Comparison of ENCODE assay signal across 8 cellular contexts in the genomic region with DNA sequence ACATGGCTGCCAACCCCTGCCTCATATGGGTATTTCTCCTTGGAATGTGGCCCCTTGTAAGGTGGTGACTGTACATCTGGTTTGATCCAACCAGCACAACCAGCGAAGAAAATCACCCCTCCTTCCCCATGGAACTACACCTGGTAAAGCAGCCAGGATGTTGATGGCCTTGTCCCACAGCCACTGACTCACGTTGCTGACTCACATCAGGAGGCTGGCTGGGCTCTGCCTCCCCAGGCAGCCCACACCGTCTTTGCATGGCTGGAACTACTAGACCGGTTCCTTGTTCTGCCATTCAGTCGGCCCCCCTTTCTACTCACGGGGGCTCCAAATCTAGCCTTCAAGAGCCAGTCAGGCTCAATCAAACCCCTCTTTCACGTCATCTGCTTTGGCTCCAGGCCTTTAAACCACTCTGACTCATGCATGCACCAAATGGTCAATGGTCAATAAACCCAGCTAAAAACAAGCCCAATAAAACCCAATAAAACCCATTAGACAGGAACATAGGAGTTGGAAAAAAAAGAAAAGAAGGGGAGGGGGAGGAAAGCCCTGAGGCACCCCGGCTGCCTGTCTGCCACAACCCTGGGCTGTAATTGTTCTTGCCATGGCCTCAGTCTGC.
DNase-seq lines count a peak whose midpoint lies in the region; ATAC-seq and TF ChIP-seq lines count a peak whose summit lies in the region.

No MANE protein-coding gene starts in this region.

- CTCF ChIA-PET in CD8-positive, alpha-beta memory T cell (lab: Charles Lee) = no interaction called here

- POLR2A ChIA-PET in CD8-positive, alpha-beta memory T cell (lab: Charles Lee) = no interaction called here

- no peak overlapping the region for H3K4me3 Mint-ChIP-seq in activated T-helper 2 cell treated with anti-CD3 and anti-CD28 coated beads, Interferon-gamma antibody, Interleukin-2, Interleukin-4, amounts not matched to agents 10 μg/mL and 5 μg/mL and 100 μg/mL, durations not matched to agents 14 hours and 24 hours and 36 hours (ENCODE audit: low read depth)
- no peak overlapping the region for H3K4me3 Mint-ChIP-seq in CD8-positive, alpha-beta memory T cell

- no peaks in the 10 kb centered on the region for H3K9me3 Mint-ChIP-seq in activated T-helper 2 cell treated with anti-CD3 and anti-CD28 coated beads, Interferon-gamma antibody, Interleukin-2, Interleukin-4, amounts not matched to agents 10 μg/mL and 5 μg/mL and 100 μg/mL, durations not matched to agents 14 hours and 24 hours and 36 hours
- no peaks in the 10 kb centered on the region for H3K9me3 Mint-ChIP-seq in CD8-positive, alpha-beta memory T cell

- DNase-seq in A172 (ENCODE audit: low spot score) (peak; percentile 96), left kidney (ENCODE audit: low read depth, low spot score) (peak; percentile 80), vagina (ENCODE audit: extremely low spot score in 2 of 2) (peak in 1 of 2 donors; percentile 94), dedifferentiated amniotic fluid mesenchymal stem cell (ENCODE audit: extremely low spot score) (no peak), DMS153 treated with DMSO at 0.1 percent for 48 hours (lab: John Stamatoyannopoulos, UW; ENCODE audit: unreplicated experiment) (no peak)
- DNase-seq in activated T-helper 2 cell treated with anti-CD3 and anti-CD28 coated beads, Interferon-gamma antibody, Interleukin-2, Interleukin-4, amounts not matched to agents 10 μg/mL and 5 μg/mL and 100 μg/mL, durations not matched to agents 14 hours and 24 hours and 36 hours (ENCODE audit: low spot score) = no peak
- DNase-seq in CD8-positive, alpha-beta memory T cell = no peak

- H3K36me3 Mint-ChIP-seq in activated T-helper 2 cell treated with anti-CD3 and anti-CD28 coated beads, Interferon-gamma antibody, Interleukin-2, Interleukin-4, amounts not matched to agents 10 μg/mL and 5 μg/mL and 100 μg/mL, durations not matched to agents 14 hours and 24 hours and 36 hours (ENCODE audit: low read depth) = peaks cover 13% of the 10 kb centered on the region
- no peaks in the 10 kb centered on the region for H3K36me3 Mint-ChIP-seq in CD8-positive, alpha-beta memory T cell

- no peaks in the 10 kb centered on the region for H3K27me3 ChIP-seq in vagina
- no peaks in the 10 kb centered on the region for H3K27me3 ChIP-seq in CD8-positive, alpha-beta memory T cell (ENCODE audit: insufficient read depth, low read length, poor library complexity, severe bottlenecking)

- no peak overlapping the region for H3K4me3 ChIP-seq in vagina
- no peak overlapping the region for H3K4me3 ChIP-seq in CD8-positive, alpha-beta memory T cell (ENCODE audit: low read length)

- no peaks in the 10 kb centered on the region for H3K36me3 ChIP-seq in vagina
- H3K36me3 ChIP-seq in CD8-positive, alpha-beta memory T cell (ENCODE audit: insufficient read depth, low read length) = no peaks in the 10 kb centered on the region

- H3K4me1 Mint-ChIP-seq in activated T-helper 2 cell treated with anti-CD3 and anti-CD28 coated beads, Interferon-gamma antibody, Interleukin-2, Interleukin-4, amounts not matched to agents 10 μg/mL and 5 μg/mL and 100 μg/mL, durations not matched to agents 14 hours and 24 hours and 36 hours (ENCODE audit: low read depth) = peaks cover 21% of the 10 kb centered on the region
- H3K4me1 Mint-ChIP-seq in CD8-positive, alpha-beta memory T cell = peaks cover 0 to 12% (median 4%) of the 10 kb centered on the region in 3 donors

- H3K27me3 Mint-ChIP-seq in activated T-helper 2 cell treated with anti-CD3 and anti-CD28 coated beads, Interferon-gamma antibody, Interleukin-2, Interleukin-4, amounts not matched to agents 10 μg/mL and 5 μg/mL and 100 μg/mL, durations not matched to agents 14 hours and 24 hours and 36 hours (ENCODE audit: low read depth) = no peaks in the 10 kb centered on the region
- peaks cover 1 to 4% of the 10 kb centered on the region in 2 donors for H3K27me3 Mint-ChIP-seq in CD8-positive, alpha-beta memory T cell

- H3K27ac ChIP-seq in vagina = peak overlapping the region; percentile 64
- H3K27ac ChIP-seq in CD8-positive, alpha-beta memory T cell (ENCODE audit: low read depth, low read length) = no peak overlapping the region

- H3K27ac Mint-ChIP-seq in activated T-helper 2 cell treated with anti-CD3 and anti-CD28 coated beads, Interferon-gamma antibody, Interleukin-2, Interleukin-4, amounts not matched to agents 10 μg/mL and 5 μg/mL and 100 μg/mL, durations not matched to agents 14 hours and 24 hours and 36 hours = peak overlapping the region; percentile 10
- peak overlapping the region in 3 of 8 donors; percentile 1 to 64 (median 43) for H3K27ac Mint-ChIP-seq in CD8-positive, alpha-beta memory T cell

- H3K4me1 ChIP-seq in vagina = peaks cover 27% of the 10 kb centered on the region
- H3K4me1 ChIP-seq in CD8-positive, alpha-beta memory T cell (ENCODE audit: insufficient read depth, low read length) = peaks cover 36% of the 10 kb centered on the region

- intact Hi-C loops in activated T-helper 2 cell treated with anti-CD3 and anti-CD28 coated beads, Interferon-gamma antibody, Interleukin-2, Interleukin-4, amounts not matched to agents 10 μg/mL and 5 μg/mL and 100 μg/mL, durations not matched to agents 14 hours and 24 hours and 36 hours (cut with micrococcal nuclease) = loop anchor here (2.0 kb wide), 2 partner anchors 14 to 26 kb away; no protein-coding TSS in a partner anchor
- intact Hi-C loops in vagina (cut with DNase I) = no loop called here

- no peaks in the 10 kb centered on the region for H3K9me3 ChIP-seq in vagina
- no peaks in the 10 kb centered on the region for H3K9me3 ChIP-seq in CD8-positive, alpha-beta memory T cell (ENCODE audit: low read length)

- ATAC-seq in HG02884 (IDR thresholded peaks at IDR 0.05; ENCODE audit: unreplicated experiment) = peak; percentile 50

- TF ChIP-seq POLR2A in vagina (IDR thresholded peaks at IDR 0.05) = no peak

- TF ChIP-seq CTCF in vagina (IDR thresholded peaks at IDR 0.05) = no peak

Comparison
In these comparisons a context has a peak if more than half of its experiments do, and no peak if none do; other contexts are left out.
1. DNase-seq: peak in A172 (single experiment) and left kidney (single experiment); none in activated T-helper 2 cell treated with anti-CD3 and anti-CD28 coated beads, Interferon-gamma antibody, Interleukin-2, Interleukin-4, amounts not matched to agents 10 μg/mL and 5 μg/mL and 100 μg/mL, durations not matched to agents 14 hours and 24 hours and 36 hours (single experiment), CD8-positive, alpha-beta memory T cell (0 of 5), dedifferentiated amniotic fluid mesenchymal stem cell (single experiment) and DMS153 treated with DMSO at 0.1 percent for 48 hours (single experiment).